ENCODE assay signal across 8 cellular contexts in the genomic region with DNA sequence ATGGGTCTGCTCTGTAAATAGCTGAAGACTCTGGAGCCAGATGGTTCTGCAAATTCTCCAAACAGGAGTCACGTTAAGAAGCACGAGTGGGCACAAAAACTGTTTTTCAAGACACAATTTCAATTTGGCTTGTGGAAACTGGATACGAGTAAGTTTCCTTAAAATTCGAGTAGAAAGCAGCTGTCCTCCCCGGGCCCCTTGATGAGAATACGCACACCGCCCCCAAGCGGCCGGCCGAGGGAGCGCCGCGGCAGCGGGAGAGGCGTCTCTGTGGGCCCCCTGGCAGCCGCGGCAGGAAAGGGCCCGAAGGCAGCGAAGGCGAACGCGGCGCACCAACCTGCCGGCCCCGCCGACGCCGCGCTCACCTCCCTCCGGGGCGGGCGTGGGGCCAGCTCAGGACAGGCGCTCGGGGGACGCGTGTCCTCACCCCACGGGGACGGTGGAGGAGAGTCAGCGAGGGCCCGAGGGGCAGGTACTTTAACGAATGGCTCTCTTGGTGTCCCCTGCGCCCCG. TPM values are rescaled to one million over a fixed set of nuclear protein-coding genes. Genes with fewer than 3 reads are reported as not detected.
DNase-seq lines count a peak whose midpoint lies in the region; TF ChIP-seq lines count a peak whose summit lies in the region.

No MANE protein-coding gene starts in this region.

- peak overlapping the region; percentile 90 for H3K14ac ChIP-seq in trophoblast cell (ENCODE audit: low read length)

- no peak overlapping the region for H3K4me2 ChIP-seq in DOHH2 (ENCODE audit: low read length)
- H3K4me2 ChIP-seq in trophoblast cell (ENCODE audit: low read length): peak overlapping the region; percentile 98

- H4K20me1 ChIP-seq in DOHH2 (ENCODE audit: control insufficient read depth, insufficient read depth, low read depth, low read length): no peaks in the 10 kb centered on the region

- peaks cover 15% of the 10 kb centered on the region for H3K79me1 ChIP-seq in trophoblast cell (ENCODE audit: low read length)

- H3K9me2 ChIP-seq in DOHH2 (replicated peaks; ENCODE audit: control insufficient read depth, low read length): no peaks in the 10 kb centered on the region

- H3K4me1 ChIP-seq in DOHH2 (ENCODE audit: control insufficient read depth, low read length): no peaks in the 10 kb centered on the region
- H3K4me1 ChIP-seq in HAP-1: peaks cover 4% of the 10 kb centered on the region; the same call in 1 of the 2 replicates
- peaks cover 14% of the 10 kb centered on the region for H3K4me1 ChIP-seq in cardiac muscle cell (ENCODE audit: low read depth)
- peaks cover 13 to 19% of the 10 kb centered on the region in 2 experiments for H3K4me1 ChIP-seq in trophoblast cell (ENCODE audit: control insufficient read depth in 1 of 2, insufficient read depth in 2 of 2, low read length in 2 of 2)
- H3K4me1 ChIP-seq in tibial artery: peaks cover 0 to 50% (median 25%) of the 10 kb centered on the region in 4 donors

- H4K8ac ChIP-seq in trophoblast cell (ENCODE audit: low read depth, low read length): peak overlapping the region; percentile 89

- H2BK12ac ChIP-seq in trophoblast cell (ENCODE audit: low read length): peak overlapping the region; percentile 91

- H3K79me2 ChIP-seq in DOHH2 (ENCODE audit: control insufficient read depth, low read length) (no peaks in the 10 kb centered on the region), trophoblast cell (ENCODE audit: control insufficient read depth, insufficient read depth, low read length, poor library complexity) (peaks cover 16% of the 10 kb centered on the region)

- H3K4me3 ChIP-seq in DOHH2 (ENCODE audit: low read length) (no peak overlapping the region), HAP-1 (peak overlapping the region; percentile 46), cardiac muscle cell (peak overlapping the region; percentile 40), trophoblast cell (ENCODE audit: low read depth, low read length) (peak overlapping the region; percentile 78), tibial artery (peak overlapping the region; percentile 69)

- in situ Hi-C loops in HAP-1 (cut with MboI; ENCODE audit: low sequenced_read_pairs): loop anchor here (25.0 kb wide), 1 partner anchor 418 kb away; no protein-coding TSS in a partner anchor

- peak overlapping the region; percentile 96 for H2BK5ac ChIP-seq in trophoblast cell (ENCODE audit: low read depth, low read length, poor library complexity)

- H3K9me3 ChIP-seq in DOHH2 (ENCODE audit: control insufficient read depth, insufficient read depth, low read length) (no peaks in the 10 kb centered on the region), HAP-1 (no peaks in the 10 kb centered on the region), cardiac muscle cell (ENCODE audit: low read depth) (no peaks in the 10 kb centered on the region), trophoblast cell (ENCODE audit: insufficient read depth, low read depth, low read length) (peaks cover 4% of the 10 kb centered on the region), tibial artery (no peaks in the 10 kb centered on the region)

- peaks cover 4% of the 10 kb centered on the region for H3K27me3 ChIP-seq in DOHH2 (ENCODE audit: control insufficient read depth, low read length)
- peaks cover 3% of the 10 kb centered on the region for H3K27me3 ChIP-seq in HAP-1 (ENCODE audit: low read depth)
- H3K27me3 ChIP-seq in cardiac muscle cell: no peaks in the 10 kb centered on the region
- H3K27me3 ChIP-seq in trophoblast cell (ENCODE audit: insufficient read depth, low read length): no peaks in the 10 kb centered on the region
- no peaks in the 10 kb centered on the region for H3K27me3 ChIP-seq in tibial artery

- no CpG with 5 or more reads among the region's 43 CpGs for WGBS in trophoblast cell (ENCODE audit: extremely low coverage, insufficient coverage, insufficient read length)

- peak overlapping the region; percentile 97 for H4K91ac ChIP-seq in trophoblast cell (ENCODE audit: low read depth, low read length)

- H3K36me3 ChIP-seq in DOHH2 (ENCODE audit: control insufficient read depth, low read length) (no peaks in the 10 kb centered on the region), HAP-1 (replicated peaks) (peaks cover 2% of the 10 kb centered on the region), cardiac muscle cell (peaks cover 11% of the 10 kb centered on the region), trophoblast cell (ENCODE audit: control insufficient read depth in 1 of 2, insufficient read depth in 2 of 2, low read length in 2 of 2) (peaks cover 16 to 21% of the 10 kb centered on the region in 2 experiments), tibial artery (peaks cover 15 to 35% (median 31%) of the 10 kb centered on the region in 3 donors)

- no peak overlapping the region for H3K23ac ChIP-seq in trophoblast cell (ENCODE audit: low read length)

- H3K9ac ChIP-seq in trophoblast cell (ENCODE audit: low read length): peak overlapping the region; percentile 88

- no peak overlapping the region for H3K27ac ChIP-seq in DOHH2 (ENCODE audit: low read depth, low read length)
- H3K27ac ChIP-seq in cardiac muscle cell: peak overlapping the region; percentile 95
- peak overlapping the region; percentile 97 for H3K27ac ChIP-seq in trophoblast cell (ENCODE audit: low read depth, low read length)
- H3K27ac ChIP-seq in tibial artery: peak overlapping the region; percentile 77 to 92

- peak overlapping the region; percentile 83 for H4K12ac ChIP-seq in trophoblast cell (ENCODE audit: low read depth, low read length)

- H3F3A ChIP-seq in DOHH2 (ENCODE audit: control insufficient read depth, insufficient read depth): no peaks in the 10 kb centered on the region

- H2AFZ ChIP-seq in trophoblast cell (ENCODE audit: insufficient read depth, low read length, poor library complexity): peak overlapping the region; percentile 85

- peak overlapping the region; percentile 68 for H3K4ac ChIP-seq in trophoblast cell (ENCODE audit: low read depth, low read length)

- no peak overlapping the region for H2AK5ac ChIP-seq in trophoblast cell (ENCODE audit: low read length)

- TF ChIP-seq CTCF in DOHH2 (IDR thresholded peaks at IDR 0.05; ENCODE audit: low read depth, low read length, poor library complexity, severe bottlenecking) (peak; percentile 87), cardiac muscle cell (IDR thresholded peaks at IDR 0.05; ENCODE audit: low read depth, low read length) (peak; percentile 92), tibial artery (IDR thresholded peaks at IDR 0.05) (peak; percentile 98 to 99)

- H3K18ac ChIP-seq in trophoblast cell (ENCODE audit: low read length): peak overlapping the region; percentile 94

- DNase-seq in HAP-1 (ENCODE audit: low spot score in 2 of 2) (peak; percentile 70 to 94), MV-4-11 (lab: John Stamatoyannopoulos, UW) (peak; percentile 82), SW 1271 (lab: John Stamatoyannopoulos, UW) (peak; percentile 44 to 47), cardiac muscle cell (ENCODE audit: low read depth in 1 of 2, low spot score in 1 of 2) (peak; percentile 94 to 97), trophoblast cell (peak; percentile 90 to 94), tibial artery (peak; percentile 98)
- peak; percentile 77 for DNase-seq in activated naive CD8-positive, alpha-beta T cell treated with anti-CD3 and anti-CD28 coated beads, Interleukin-2, amount 50 U/mL, for 16 hours (ENCODE audit: low read depth, low spot score)

- intact Hi-C loops in tibial artery (cut with DNase I; ENCODE audit: low total_unique reads): loop anchor here (5.0 to 10.0 kb wide), 2 partner anchors 175 to 453 kb away; no protein-coding TSS in a partner anchor

- peak overlapping the region; percentile 96 for H2BK120ac ChIP-seq in trophoblast cell (ENCODE audit: insufficient read depth, low read length, poor library complexity)

RNA-seq across cellular contexts. Expression of a gene that starts 0.7 kb away (rescaled TPM):
- total RNA-seq in cardiac muscle cell: 55.2 and 70.2 TPM in 2 replicates
- 20.9 and 22.4 TPM in 2 replicates for polyA plus RNA-seq in cardiac muscle cell
- polyA plus RNA-seq in trophoblast cell (2013): 80.1 and 91.6 TPM in 2 replicates

Comparison
In these comparisons a context has a peak if more than half of its experiments do, and no peak if none do; other contexts are left out.
1. DNase-seq: peak in every context shown above with its lines; median percentile 98 in tibial artery; 96 in cardiac muscle cell; 92 in trophoblast cell; 82 in HAP-1; 82 in MV-4-11; 77 in activated naive CD8-positive, alpha-beta T cell treated with anti-CD3 and anti-CD28 coated beads, Interleukin-2, amount 50 U/mL, for 16 hours; 46 in SW 1271.